ENCODE assay signal across 8 cellular contexts in the genomic region with DNA sequence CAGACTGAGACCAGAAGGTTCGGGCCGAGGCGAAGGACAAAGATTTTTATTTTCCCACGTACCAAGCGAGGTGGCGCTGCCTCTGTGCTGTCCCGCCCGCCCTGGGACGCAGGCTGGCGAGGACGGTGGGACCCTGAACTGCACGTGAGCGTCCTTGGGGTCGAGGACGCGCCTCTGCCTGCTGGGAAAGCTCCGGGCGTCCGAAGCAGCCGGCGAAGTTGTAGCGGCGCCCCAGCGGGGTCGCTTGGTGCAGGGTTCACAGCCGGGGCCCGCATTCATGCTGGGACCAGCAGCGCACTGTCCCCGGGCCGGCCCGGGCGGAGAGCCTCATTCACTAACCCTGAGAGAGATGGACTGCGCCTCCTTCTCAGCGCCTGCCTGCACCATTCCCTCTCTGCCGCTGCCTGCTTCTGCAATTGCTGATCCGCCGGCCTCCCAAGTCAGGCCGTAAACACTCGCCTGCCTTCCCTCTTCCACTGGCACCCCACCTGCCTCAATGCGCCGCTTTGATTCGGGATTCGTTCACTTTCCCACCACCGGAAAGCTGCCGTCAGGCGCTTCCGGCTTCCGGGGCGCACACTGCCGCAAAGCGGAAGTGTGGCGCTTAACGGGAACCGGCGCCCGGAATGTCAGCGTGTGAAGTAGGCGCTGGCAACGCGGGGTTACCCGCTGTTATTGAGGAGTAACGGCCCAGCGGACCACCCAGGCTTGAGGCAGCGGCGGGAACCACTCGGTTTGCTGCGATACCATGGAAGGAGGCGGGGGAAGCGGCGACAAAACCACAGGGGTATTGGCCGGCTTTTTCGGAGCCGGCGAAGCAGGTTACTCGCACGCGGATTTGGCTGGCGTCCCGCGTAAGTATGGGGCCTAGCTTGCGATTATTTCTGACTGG. TPM values are rescaled to one million over a fixed set of nuclear protein-coding genes. Genes with fewer than 3 reads are reported as not detected.
DNase-seq lines count a peak whose midpoint lies in the region; ATAC-seq and TF ChIP-seq lines count a peak whose summit lies in the region.
"Not testable (repeated sequence)": the region's sequence is repeated elsewhere in the genome, so short reads cannot be mapped to it uniquely, and the experiment has no call there.

A gene (minus strand): TSS at position 581 of the 892 bp plus-strand sequence. CDS start 302 bp downstream, at position 279.
A gene with protein sequence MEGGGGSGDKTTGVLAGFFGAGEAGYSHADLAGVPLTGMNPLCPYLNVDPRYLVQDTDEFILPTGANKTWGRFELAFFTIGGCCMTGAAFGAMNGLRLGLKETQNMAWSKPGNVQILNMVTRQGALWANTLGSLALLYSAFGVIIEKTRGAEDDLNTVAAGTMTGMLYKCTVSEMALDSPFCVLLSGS (plus strand): TSS at position 607 of the 892 bp plus-strand sequence. CDS start 142 bp downstream, at position 749.

- DNase-seq in NCI-H2171 treated with DMSO at 0.1 percent for 48 hours (lab: John Stamatoyannopoulos, UW) (peak; percentile 62), breast epithelium (ENCODE audit: low spot score in 2 of 2) (peak; percentile 61 to 62)

- H3K4me3 ChIP-seq in ACC112 (ENCODE audit: low read depth, low read length) (peak within 1 kb of the TSS; percentile 99), WI38 (ENCODE audit: low read depth, low read length) (peak within 1 kb of the TSS; percentile 67), breast epithelium (peak within 1 kb of the TSS; percentile 70 to 93 (median 77)), iPS-18c (ENCODE audit: insufficient read depth, low read depth, low read length) (peak within 1 kb of the TSS; percentile 65), skeletal muscle satellite cell (ENCODE audit: low read length) (peak within 1 kb of the TSS; percentile 94)

- TF ChIP-seq POLR2A in breast epithelium (IDR thresholded peaks at IDR 0.05) = not testable (repeated sequence)

- not testable (repeated sequence) for H3K36me3 ChIP-seq in ACC112 (ENCODE audit: insufficient read depth, low read length); breast epithelium; skeletal muscle satellite cell (ENCODE audit: insufficient read depth, low read length)

- H3K27me3 ChIP-seq in ACC112 (ENCODE audit: insufficient read depth, low read length); breast epithelium; skeletal muscle satellite cell (ENCODE audit: control insufficient read depth, insufficient read depth, low read length): not testable (repeated sequence)

- ATAC-seq in GM18870 (IDR thresholded peaks at IDR 0.05; ENCODE audit: unreplicated experiment) (peak; percentile 57), HG03097 (IDR thresholded peaks at IDR 0.05; ENCODE audit: low FRiP score, unreplicated experiment) (peak; percentile 60)

- intact Hi-C loops in breast epithelium (cut with DNase I; ENCODE audit: low total_unique reads) = not testable (repeated sequence)

- peak within 1 kb of the TSS; percentile 32 for H2AFZ ChIP-seq in ACC112 (ENCODE audit: low read length, unreplicated experiment)

- H3K9me3 ChIP-seq in breast epithelium; iPS-18c (ENCODE audit: control insufficient read depth, insufficient read depth, low read length); skeletal muscle satellite cell (replicated peaks; ENCODE audit: low read length): not testable (repeated sequence)

- peak within 1 kb of the TSS; percentile 96 for H3K9ac ChIP-seq in skeletal muscle satellite cell (ENCODE audit: low read depth, low read length)

- not testable (repeated sequence) for H3K4me1 ChIP-seq in ACC112 (ENCODE audit: control insufficient read depth, insufficient read depth, low read length, unreplicated experiment); breast epithelium; skeletal muscle satellite cell (ENCODE audit: control insufficient read depth, insufficient read depth, low read length)

- peaks cover 59% of the 10 kb centered on the region for H3K79me2 ChIP-seq in ACC112 (ENCODE audit: control insufficient read depth, insufficient read depth, low read length, unreplicated experiment)

- not testable (repeated sequence) for TF ChIP-seq CTCF in WI38 (IDR thresholded peaks at IDR 0.05; ENCODE audit: low read depth, low read length); breast epithelium (IDR thresholded peaks at IDR 0.05)

- H3K4me2 ChIP-seq in skeletal muscle satellite cell (ENCODE audit: low read length) = peak within 1 kb of the TSS; percentile 88

- H3K27ac ChIP-seq in ACC112 (ENCODE audit: low read depth, low read length) (peak within 1 kb of the TSS; percentile 69), breast epithelium (peak within 1 kb of the TSS; percentile 35 to 81)

RNA-seq across cellular contexts. Expression of the first gene that starts in this region (rescaled TPM):
- total RNA-seq in breast epithelium = 10 to 100 TPM; 24.3 to 45.4 (median 31.5) TPM
- total RNA-seq in skeletal muscle satellite cell (2012; rRNA removed) = 17.9 and 20.3 TPM in 2 replicates

RNA-seq across cellular contexts. Expression of the second gene that starts in this region (rescaled TPM):
- 10 to 100 TPM; 15.0 to 29.7 (median 24.6) TPM for total RNA-seq in breast epithelium
- 14.6 and 18.8 TPM in 2 replicates for total RNA-seq in skeletal muscle satellite cell (2012; rRNA removed)

Comparison
In these comparisons a context has a peak if more than half of its experiments do, and no peak if none do; other contexts are left out.
1. Peak in every context shown above with its lines: DNase-seq, ATAC-seq, H3K4me3 ChIP-seq and H3K27ac ChIP-seq.